ENCODE assay signal across 1 cellular context in genomic region chr18:573385-573784, GRCh38.
TF ChIP-seq lines count a peak whose summit lies in the region.

No MANE protein-coding gene starts in this region.

TF ChIP-seq in GM23338, 12 proteins besides CTCF, POLR2A, EP300 and RAD21 (continued from another document):
- TF ChIP-seq ETS1 (IDR thresholded peaks at IDR 0.05) = no peak
- TF ChIP-seq CREB1 (CRISPR knock-in tag; IDR thresholded peaks at IDR 0.05; ENCODE audit: low read depth) = no peak
